In genomic region chr10:126634915-126635314, GRCh38 we compare ENCODE assay signal across 19 cellular contexts. TPM values are rescaled to one million over a fixed set of nuclear protein-coding genes. Genes with fewer than 3 reads are reported as not detected.
A peak's percentile ranks its signal among the peaks of the same experiment; 100 is the strongest.
DNase-seq lines count a peak whose midpoint lies in the region; ATAC-seq and TF ChIP-seq lines count a peak whose summit lies in the region.
"Had no signal": no experiment of that assay in that cellular context is flagged by ENCODE, and none has a peak within 500 bp of the region (broad histone marks: within the 10 kb centered on the region; RNA-seq: fewer than 3 reads in every experiment).

No MANE protein-coding gene starts in this region.

- no peak for TF ChIP-seq CTCF in retinal pigment epithelial cell (conservative IDR thresholded peaks at IDR 0.05; ENCODE audit: low read depth, low read length)

- intact Hi-C loops in Right ventricle myocardium inferior (cut with DNase I), result no loop called here

- DNase-seq in GM04503 (ENCODE audit: low read depth) (peak; percentile 52), RPMI7951 (ENCODE audit: low read depth) (peak; percentile 91), epithelial cell of prostate (ENCODE audit: low read depth, low spot score) (peak; percentile 56), retinal pigment epithelial cell (ENCODE audit: low read depth) (peak; percentile 62), cortex of kidney (lab: John Stamatoyannopoulos, UW) (no peak), GM03348 (ENCODE audit: low spot score) (no peak), Right ventricle myocardium inferior (ENCODE audit: missing footprints) (no peak)
- DNase-seq: activated gamma-delta T cell, DMS 273 treated with DMSO at 0.1 percent for 48 hours, Kasumi-1, left ventricle myocardium superior, NCI-H1694 treated with DMSO at 0.1 percent for 48 hours, NCI-H510A, PC-9 had no signal

- H3K27ac ChIP-seq in epithelial cell of prostate, result no peak overlapping the region
- H3K27ac ChIP-seq: parathyroid adenoma, PC-9 had no signal

- ATAC-seq in HG03520 (IDR thresholded peaks at IDR 0.05; ENCODE audit: unreplicated experiment), result no peak
- ATAC-seq in Right ventricle myocardium inferior, result no peak
- ATAC-seq: left ventricle myocardium superior had no signal

- no peak overlapping the region for H3K4me3 ChIP-seq in retinal pigment epithelial cell (ENCODE audit: low read length)
- H3K4me3 ChIP-seq: PC-9 had no signal

RNA-seq across cellular contexts. Expression of gene C10orf90, which starts 35.6 kb away (rescaled TPM):
- total RNA-seq in RPMI7951 (2014; rRNA removed; shearing (Covaris generic)), result 0.88 and 2.5 TPM in 2 replicates
- total RNA-seq in Right ventricle myocardium inferior, result not detected
- total RNA-seq: activated CD8-positive, alpha-beta memory T cell treated with anti-CD3 and anti-CD28 coated beads for 36 hours; B cell; dermis microvascular lymphatic vessel endothelial cell; left ventricle myocardium superior had no signal

Comparison
In these comparisons a context has a peak if more than half of its experiments do, and no peak if none do; other contexts are left out.
1. DNase-seq: peak in GM04503 (single experiment), RPMI7951 (single experiment), epithelial cell of prostate (single experiment) and retinal pigment epithelial cell (single experiment); none in cortex of kidney (single experiment), GM03348 (single experiment) and Right ventricle myocardium inferior (single experiment).